Comparison of ENCODE assay signal across 1 cellular context in genomic region chr17:46976626-46977270, GRCh38.
TF ChIP-seq lines count a peak whose summit lies in the region.

No MANE protein-coding gene starts in this region.

TF ChIP-seq in K562, 482 proteins besides CTCF, POLR2A, EP300 and RAD21 (continued from another document and continues in another):
- TF ChIP-seq PHF21A (IDR thresholded peaks at IDR 0.05; ENCODE audit: borderline replicate concordance, low read depth) (0 out of 2 replicates have a peak, but pooled peaks have one; percentile 23), NEUROD1 (IDR thresholded peaks at IDR 0.05; ENCODE audit: borderline replicate concordance, low read depth, low read length, partially characterized antibody) (peak; percentile 18), NONO (IDR thresholded peaks at IDR 0.05; ENCODE audit: low read depth in 2 of 2, low read length in 1 of 2) (no peak), ZNF253 (CRISPR knock-in tag; conservative IDR thresholded peaks at IDR 0.05) (no peak), RBM25 (IDR thresholded peaks at IDR 0.05; ENCODE audit: low read depth, low read length, severe bottlenecking) (no peak), C11orf30 (IDR thresholded peaks at IDR 0.05; ENCODE audit: low read depth) (peak; percentile 83), HNRNPL (IDR thresholded peaks at IDR 0.05; ENCODE audit: low read depth, low read length) (no peak), HLTF (IDR thresholded peaks at IDR 0.05) (no peak), THRB (CRISPR knock-in tag; conservative IDR thresholded peaks at IDR 0.05) (no peak), NR2C2 (CRISPR knock-in tag; IDR thresholded peaks at IDR 0.05) (no peak), NR2C2 (tag; IDR thresholded peaks at IDR 0.05) (no peak), ZNF77 (CRISPR knock-in tag; IDR thresholded peaks at IDR 0.05) (no peak), TSHZ1 (CRISPR knock-in tag; IDR thresholded peaks at IDR 0.05) (no peak), ZNF79 (CRISPR knock-in tag; IDR thresholded peaks at IDR 0.05; ENCODE audit: low read depth) (no peak), NFIX (CRISPR knock-in tag; IDR thresholded peaks at IDR 0.05; ENCODE audit: low read depth) (no peak), ZNF232 (CRISPR knock-in tag; IDR thresholded peaks at IDR 0.05) (no peak), FOS (IDR thresholded peaks at IDR 0.05; ENCODE audit: extremely low read depth, insufficient read length) (no peak), ADNP (tag; IDR thresholded peaks at IDR 0.05) (no peak), ETV6 (IDR thresholded peaks at IDR 0.05; ENCODE audit: borderline replicate concordance in 1 of 2, low read depth in 2 of 2, low read length in 1 of 2) (no peak), ETV6 (CRISPR knock-in tag; IDR thresholded peaks at IDR 0.05; ENCODE audit: borderline replicate concordance) (no peak), NFATC3 (IDR thresholded peaks at IDR 0.05) (no peak), ZNF592 (IDR thresholded peaks at IDR 0.05) (no peak), ASH1L (IDR thresholded peaks at IDR 0.05; ENCODE audit: borderline replicate concordance, low read depth, partially characterized antibody) (no peak), PREB (CRISPR knock-in tag; IDR thresholded peaks at IDR 0.05) (no peak), LEF1 (IDR thresholded peaks at IDR 0.05) (peak; percentile 41; the same call in 1 of the 2 replicates), OTX1 (CRISPR knock-in tag; IDR thresholded peaks at IDR 0.05) (no peak), ESRRB (CRISPR knock-in tag; IDR thresholded peaks at IDR 0.05; ENCODE audit: borderline replicate concordance) (no peak), MXI1 (IDR thresholded peaks at IDR 0.05; ENCODE audit: low read depth, low read length) (no peak), CCAR2 (IDR thresholded peaks at IDR 0.05; ENCODE audit: low read depth, low read length) (no peak), RAD51 (IDR thresholded peaks at IDR 0.05; ENCODE audit: borderline replicate concordance, low read depth) (no peak), ZBED1 (IDR thresholded peaks at IDR 0.05) (no peak), NFE2 (IDR thresholded peaks at IDR 0.05; ENCODE audit: low read depth) (peak; percentile 93), RFX5 (IDR thresholded peaks at IDR 0.05; ENCODE audit: low read depth, low read length) (no peak), ZBTB33 (CRISPR knock-in tag; IDR thresholded peaks at IDR 0.05) (no peak), CTBP1 (IDR thresholded peaks at IDR 0.05; ENCODE audit: borderline replicate concordance) (peak; percentile 35; the same call in 1 of the 2 replicates), GMEB1 (CRISPR knock-in tag; IDR thresholded peaks at IDR 0.05) (no peak), PRMT5 (CRISPR knock-in tag; IDR thresholded peaks at IDR 0.05) (no peak), NR3C1 (CRISPR knock-in tag; IDR thresholded peaks at IDR 0.05) (no peak), ZNF764 (CRISPR knock-in tag; IDR thresholded peaks at IDR 0.05; ENCODE audit: low read depth) (no peak), ZNF282 (CRISPR knock-in tag; IDR thresholded peaks at IDR 0.05) (no peak)
- TF ChIP-seq, protein P1, sequence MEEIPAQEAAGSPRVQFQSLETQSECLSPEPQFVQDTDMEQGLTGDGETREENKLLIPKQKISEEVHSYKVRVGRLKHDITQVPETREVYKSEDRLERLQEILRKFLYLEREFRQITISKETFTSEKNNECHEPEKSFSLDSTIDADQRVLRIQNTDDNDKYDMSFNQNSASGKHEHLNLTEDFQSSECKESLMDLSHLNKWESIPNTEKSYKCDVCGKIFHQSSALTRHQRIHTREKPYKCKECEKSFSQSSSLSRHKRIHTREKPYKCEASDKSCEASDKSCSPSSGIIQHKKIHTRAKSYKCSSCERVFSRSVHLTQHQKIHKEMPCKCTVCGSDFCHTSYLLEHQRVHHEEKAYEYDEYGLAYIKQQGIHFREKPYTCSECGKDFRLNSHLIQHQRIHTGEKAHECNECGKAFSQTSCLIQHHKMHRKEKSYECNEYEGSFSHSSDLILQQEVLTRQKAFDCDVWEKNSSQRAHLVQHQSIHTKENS (CRISPR knock-in tag; IDR thresholded peaks at IDR 0.05), result no peak
- TF ChIP-seq, protein P2, sequence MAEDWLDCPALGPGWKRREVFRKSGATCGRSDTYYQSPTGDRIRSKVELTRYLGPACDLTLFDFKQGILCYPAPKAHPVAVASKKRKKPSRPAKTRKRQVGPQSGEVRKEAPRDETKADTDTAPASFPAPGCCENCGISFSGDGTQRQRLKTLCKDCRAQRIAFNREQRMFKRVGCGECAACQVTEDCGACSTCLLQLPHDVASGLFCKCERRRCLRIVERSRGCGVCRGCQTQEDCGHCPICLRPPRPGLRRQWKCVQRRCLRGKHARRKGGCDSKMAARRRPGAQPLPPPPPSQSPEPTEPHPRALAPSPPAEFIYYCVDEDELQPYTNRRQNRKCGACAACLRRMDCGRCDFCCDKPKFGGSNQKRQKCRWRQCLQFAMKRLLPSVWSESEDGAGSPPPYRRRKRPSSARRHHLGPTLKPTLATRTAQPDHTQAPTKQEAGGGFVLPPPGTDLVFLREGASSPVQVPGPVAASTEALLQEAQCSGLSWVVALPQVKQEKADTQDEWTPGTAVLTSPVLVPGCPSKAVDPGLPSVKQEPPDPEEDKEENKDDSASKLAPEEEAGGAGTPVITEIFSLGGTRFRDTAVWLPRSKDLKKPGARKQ (CRISPR knock-in tag; IDR thresholded peaks at IDR 0.05), result no peak
- TF ChIP-seq, protein P3, sequence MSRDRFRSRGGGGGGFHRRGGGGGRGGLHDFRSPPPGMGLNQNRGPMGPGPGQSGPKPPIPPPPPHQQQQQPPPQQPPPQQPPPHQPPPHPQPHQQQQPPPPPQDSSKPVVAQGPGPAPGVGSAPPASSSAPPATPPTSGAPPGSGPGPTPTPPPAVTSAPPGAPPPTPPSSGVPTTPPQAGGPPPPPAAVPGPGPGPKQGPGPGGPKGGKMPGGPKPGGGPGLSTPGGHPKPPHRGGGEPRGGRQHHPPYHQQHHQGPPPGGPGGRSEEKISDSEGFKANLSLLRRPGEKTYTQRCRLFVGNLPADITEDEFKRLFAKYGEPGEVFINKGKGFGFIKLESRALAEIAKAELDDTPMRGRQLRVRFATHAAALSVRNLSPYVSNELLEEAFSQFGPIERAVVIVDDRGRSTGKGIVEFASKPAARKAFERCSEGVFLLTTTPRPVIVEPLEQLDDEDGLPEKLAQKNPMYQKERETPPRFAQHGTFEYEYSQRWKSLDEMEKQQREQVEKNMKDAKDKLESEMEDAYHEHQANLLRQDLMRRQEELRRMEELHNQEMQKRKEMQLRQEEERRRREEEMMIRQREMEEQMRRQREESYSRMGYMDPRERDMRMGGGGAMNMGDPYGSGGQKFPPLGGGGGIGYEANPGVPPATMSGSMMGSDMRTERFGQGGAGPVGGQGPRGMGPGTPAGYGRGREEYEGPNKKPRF (IDR thresholded peaks at IDR 0.05; ENCODE audit: low read depth, low read length), result no peak
- TF ChIP-seq, protein P4, sequence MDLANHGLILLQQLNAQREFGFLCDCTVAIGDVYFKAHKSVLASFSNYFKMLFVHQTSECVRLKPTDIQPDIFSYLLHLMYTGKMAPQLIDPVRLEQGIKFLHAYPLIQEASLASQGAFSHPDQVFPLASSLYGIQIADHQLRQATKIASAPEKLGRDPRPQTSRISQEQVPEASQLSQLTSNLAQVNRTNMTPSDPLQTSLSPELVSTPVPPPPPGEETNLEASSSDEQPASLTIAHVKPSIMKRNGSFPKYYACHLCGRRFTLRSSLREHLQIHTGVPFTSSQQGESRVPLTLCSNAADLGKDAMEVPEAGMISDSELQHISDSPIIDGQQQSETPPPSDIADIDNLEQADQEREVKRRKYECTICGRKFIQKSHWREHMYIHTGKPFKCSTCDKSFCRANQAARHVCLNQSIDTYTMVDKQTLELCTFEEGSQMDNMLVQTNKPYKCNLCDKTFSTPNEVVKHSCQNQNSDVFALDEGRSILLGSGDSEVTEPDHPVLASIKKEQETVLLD (IDR thresholded peaks at IDR 0.05), result no peak
